In the genomic region with DNA sequence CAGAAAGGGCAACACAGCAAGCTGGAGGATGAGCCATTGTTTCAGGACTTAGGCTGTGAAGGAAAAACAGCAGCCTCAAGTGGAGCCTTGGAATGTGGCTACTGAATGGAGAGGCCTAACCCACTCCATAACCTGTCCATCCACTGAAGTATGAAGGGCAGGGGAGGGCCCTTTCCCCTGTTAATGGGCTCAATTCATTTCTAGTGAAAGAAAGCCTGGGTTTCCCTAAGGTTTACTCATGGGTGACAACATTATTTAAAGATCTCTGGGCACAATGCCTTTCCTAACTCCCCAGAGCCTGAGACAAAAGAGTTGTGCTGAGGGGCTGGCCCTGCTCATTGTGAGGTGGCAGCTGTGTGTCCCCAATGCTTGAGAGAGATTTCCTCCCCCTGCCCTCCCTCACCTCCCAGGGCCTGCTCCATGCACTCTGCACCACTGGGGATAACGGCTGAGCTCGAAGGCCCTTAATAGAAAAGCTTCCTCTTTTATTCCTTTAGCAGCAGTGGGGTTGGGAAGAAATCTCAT, we compare ENCODE assay signal across 12 cellular contexts.
DNase-seq lines count a peak whose midpoint lies in the region; ATAC-seq, FAIRE-seq and TF ChIP-seq lines count a peak whose summit lies in the region.
"Had no signal": no experiment of that assay in that cellular context is flagged by ENCODE, and none has a peak within 500 bp of the region (broad histone marks: within the 10 kb centered on the region; RNA-seq: fewer than 3 reads in every experiment).

No MANE protein-coding gene starts in this region.

- TF ChIP-seq CTCF in H1 (IDR thresholded peaks at IDR 0.05; ENCODE audit: control extremely low read depth in 1 of 3, insufficient read depth in 1 of 3, low read depth in 1 of 3, low read length in 3 of 3) = no peak
- no peak for TF ChIP-seq CTCF in neural progenitor cell (IDR thresholded peaks at IDR 0.05)
- TF ChIP-seq CTCF in HepG2 (CRISPR knock-in tag; IDR thresholded peaks at IDR 0.05) = no peak
- TF ChIP-seq CTCF in transverse colon (IDR thresholded peaks at IDR 0.05) = no peak

- H3K4me2 ChIP-seq in H1 (ENCODE audit: insufficient read depth in 1 of 2, low read depth in 2 of 2, low read length in 2 of 2) (peak overlapping the region in 1 of 2 experiments; percentile 3; a peak in 1 of 4 replicates), neural progenitor cell (peak overlapping the region; percentile 71), HepG2 (ENCODE audit: low read depth, low read length) (no peak overlapping the region)

- no peak overlapping the region for H2AK5ac ChIP-seq in H1 (ENCODE audit: low read depth, low read length)

- H3K56ac ChIP-seq in H1 (replicated peaks; ENCODE audit: insufficient read length, low read depth, low read length) = no peak overlapping the region

- TF ChIP-seq RAD21 in H1 (IDR thresholded peaks at IDR 0.05 in 1 of 2, conservative IDR thresholded peaks at IDR 0.05 in 1 of 2; ENCODE audit: low read depth in 2 of 2, low read length in 2 of 2) (no peak), HepG2 (CRISPR knock-in tag; IDR thresholded peaks at IDR 0.05) (no peak)

- TF ChIP-seq POLR2A in H1 (IDR thresholded peaks at IDR 0.05; ENCODE audit: control extremely low read depth in 1 of 2, low read depth in 2 of 2, low read length in 2 of 2) (no peak), HepG2 (IDR thresholded peaks at IDR 0.05; ENCODE audit: insufficient read depth in 1 of 2, low read depth in 2 of 2, low read length in 2 of 2) (no peak), transverse colon (IDR thresholded peaks at IDR 0.05) (no peak)

- FAIRE-seq in H1 (lab: Jason Lieb, UNC) (no peak), HepG2 (lab: Jason Lieb, UNC) (no peak)

- no peak overlapping the region for H4K8ac ChIP-seq in H1 (ENCODE audit: extremely low read depth, insufficient read depth, low read length)

- H3K79me2 ChIP-seq in H1 (ENCODE audit: control insufficient read depth in 1 of 2, insufficient read depth in 2 of 2, low read length in 2 of 2) (no peaks in the 10 kb centered on the region), neural progenitor cell (ENCODE audit: low read depth) (peaks cover 34% of the 10 kb centered on the region), HepG2 (ENCODE audit: insufficient read depth, low read length) (no peaks in the 10 kb centered on the region)

- intact Hi-C loops in HepG2 (cut with micrococcal nuclease; ENCODE audit: unreplicated experiment) = no loop called here
- intact Hi-C loops in transverse colon (cut with DNase I; ENCODE audit: low total_unique reads) = no loop called here

- H4K91ac ChIP-seq in H1 (replicated peaks; ENCODE audit: insufficient read length, low read length) = no peak overlapping the region

- no peak overlapping the region for H3K14ac ChIP-seq in H1 (ENCODE audit: insufficient read length)

- peak overlapping the region; percentile 99 for H3K27ac Mint-ChIP-seq in neural progenitor cell
- H3K27ac Mint-ChIP-seq in activated CD4-positive, alpha-beta memory T cell treated with anti-CD3 and anti-CD28 coated beads, Interleukin-2, amount 10 ng/mL, durations not matched to agents 7 days and 5 days = no peak overlapping the region

- H3K18ac ChIP-seq in H1 (ENCODE audit: extremely low read depth, low read length) = peak overlapping the region; percentile 3; the same call in 1 of the 2 replicates

- H3K79me1 ChIP-seq in H1 (ENCODE audit: low read depth, low read length) = no peaks in the 10 kb centered on the region

- H3K27me3 ChIP-seq in H1 (replicated peaks in 1 of 4; ENCODE audit: control insufficient read depth in 3 of 4, extremely low read depth in 1 of 4, insufficient read depth in 3 of 4, low read length in 3 of 4) (no peaks in the 10 kb centered on the region), neural progenitor cell (no peaks in the 10 kb centered on the region), HepG2 (ENCODE audit: control insufficient read depth in 1 of 2, insufficient read depth in 2 of 2, low read length in 2 of 2) (no peaks in the 10 kb centered on the region), transverse colon (no peaks in the 10 kb centered on the region)

- H2BK15ac ChIP-seq in H1 (ENCODE audit: low read length) = no peak overlapping the region

- no peak overlapping the region for H2BK120ac ChIP-seq in H1 (replicated peaks; ENCODE audit: low read depth, low read length)

- no peak for ATAC-seq in HepG2

- H2BK12ac ChIP-seq in H1 (ENCODE audit: low read depth, low read length) = no peak overlapping the region

- H3F3A ChIP-seq in neural progenitor cell (ENCODE audit: low read depth) = peaks cover 70% of the 10 kb centered on the region

- no TSS peak for BruUV-seq in HepG2 (replicated peaks; lab: Mats Ljungman, UMichigan)

- POLR2A ChIA-PET in H1 (lab: Charles Lee; ENCODE audit: partially characterized antibody) = interaction anchor here (1.4 kb wide), 1 partner anchor 17 kb away, joined by 6 read pairs; no protein-coding TSS in a partner anchor
- POLR2A ChIA-PET in HepG2 (lab: Yijun Ruan, JAX) = no interaction called here
- POLR2A ChIA-PET in activated CD4-positive, alpha-beta memory T cell treated with anti-CD3 and anti-CD28 coated beads, Interleukin-2, amount 10 ng/mL, durations not matched to agents 7 days and 5 days (lab: Charles Lee) = no interaction called here

- no peak overlapping the region for H4K5ac ChIP-seq in H1 (ENCODE audit: insufficient read length, low read depth, low read length)

- H3K4me3 Mint-ChIP-seq in neural progenitor cell = no peak overlapping the region
- no peak overlapping the region for H3K4me3 Mint-ChIP-seq in activated CD4-positive, alpha-beta memory T cell treated with anti-CD3 and anti-CD28 coated beads, Interleukin-2, amount 10 ng/mL, durations not matched to agents 7 days and 5 days

- no peaks in the 10 kb centered on the region; the same call in 1 of the 2 replicates for H3K23me2 ChIP-seq in H1 (ENCODE audit: low read depth, low read length)

- H4K20me1 ChIP-seq in H1 (replicated peaks in 1 of 2; ENCODE audit: control insufficient read depth in 1 of 2, insufficient read depth in 2 of 2, low read length in 2 of 2) (no peaks in the 10 kb centered on the region), neural progenitor cell (ENCODE audit: low read depth) (no peaks in the 10 kb centered on the region), HepG2 (ENCODE audit: insufficient read depth, low read length) (no peaks in the 10 kb centered on the region)

- in situ Hi-C loops in HepG2 (cut with HindIII; ENCODE audit: extremely low pct_ligation_motif_present, low pct_unique_long_range_greater_than_20kb) = no loop called here
- in situ Hi-C loops in transverse colon (cut with MboI; ENCODE audit: low pct_ligation_motif_present in 1 of 4, low pct_unique_long_range_greater_than_20kb in 1 of 4, low sequenced_read_pairs in 3 of 4) = no loop called here

- H3K4me3 ChIP-seq in H1 (ENCODE audit: extremely low read depth in 1 of 4, insufficient read depth in 2 of 4, low read depth in 3 of 4, low read length in 4 of 4) = no peak overlapping the region
- H3K4me3 ChIP-seq in neural progenitor cell = no peak overlapping the region
- no peak overlapping the region for H3K4me3 ChIP-seq in HepG2 (replicated peaks in 1 of 3; ENCODE audit: insufficient read depth in 1 of 3, low read depth in 2 of 3, low read length in 3 of 3)
- no peak overlapping the region for H3K4me3 ChIP-seq in transverse colon

- DNase-seq in DMS153 (lab: John Stamatoyannopoulos, UW) (peak; percentile 91), NCI-H1436 treated with DMSO at 0.1 percent for 48 hours (lab: John Stamatoyannopoulos, UW) (peak; percentile 44), H1 (ENCODE audit: low read depth in 1 of 2, low spot score in 2 of 2) (no peak), neural progenitor cell (ENCODE audit: low spot score) (peak; percentile 97), HepG2 (ENCODE audit: low spot score) (no peak), RKO (ENCODE audit: low spot score) (no peak), transverse colon (no peak)
- no peak for DNase-seq in activated CD4-positive, alpha-beta memory T cell treated with anti-CD3 and anti-CD28 coated beads, Interleukin-2, amount 10 ng/mL, durations not matched to agents 7 days and 5 days
- DNase-seq: activated gamma-delta T cell, NCI-H446 treated with DMSO at 0.1 percent for 48 hours, SHP77 had no signal

- H3K9me3 ChIP-seq in H1 (ENCODE audit: insufficient read depth in 2 of 2, low read depth in 1 of 2, low read length in 1 of 2) (no peaks in the 10 kb centered on the region), neural progenitor cell (ENCODE audit: low read depth) (no peaks in the 10 kb centered on the region), HepG2 (ENCODE audit: low read length) (no peaks in the 10 kb centered on the region), transverse colon (no peaks in the 10 kb centered on the region)

- no peak for TF ChIP-seq EP300 in H1 (IDR thresholded peaks at IDR 0.05; ENCODE audit: borderline replicate concordance in 1 of 2, low read depth in 2 of 2, low read length in 2 of 2)
- TF ChIP-seq EP300 in HepG2 (IDR thresholded peaks at IDR 0.05; ENCODE audit: low read depth in 2 of 2, low read length in 2 of 2) = no peak
- no peak for TF ChIP-seq EP300 in HepG2 (CRISPR knock-in tag; IDR thresholded peaks at IDR 0.05; ENCODE audit: borderline replicate concordance)
- no peak for TF ChIP-seq EP300 in transverse colon (IDR thresholded peaks at IDR 0.05; ENCODE audit: low read depth)

- H3K27ac ChIP-seq in H1 (ENCODE audit: low read depth, low read length) (peak overlapping the region; percentile 32; the same call in 1 of the 2 replicates), neural progenitor cell (peak overlapping the region; percentile 98), HepG2 (ENCODE audit: extremely low read length, insufficient read depth, low read length) (no peak overlapping the region), transverse colon (peak overlapping the region in 2 of 4 donors; percentile 10)
- H3K27ac ChIP-seq: C4-2B had no signal

- H3K4me1 ChIP-seq in H1 (replicated peaks in 1 of 4; ENCODE audit: control insufficient read depth in 3 of 4, insufficient read depth in 4 of 4, low read length in 3 of 4) (peaks cover 3 to 12% (median 9%) of the 10 kb centered on the region in 4 experiments; a peak in 6 of 7 replicates), neural progenitor cell (peaks cover 67% of the 10 kb centered on the region), HepG2 (ENCODE audit: insufficient read depth, low read length) (peaks cover 23% of the 10 kb centered on the region), transverse colon (peaks cover 7 to 26% (median 11%) of the 10 kb centered on the region in 4 donors)

- no peak overlapping the region for H3K4ac ChIP-seq in H1 (replicated peaks; ENCODE audit: insufficient read length, low read depth, low read length)

- H2BK5ac ChIP-seq in H1 (ENCODE audit: low read depth, low read length) = no peak overlapping the region

- no peaks in the 10 kb centered on the region for H3K36me3 Mint-ChIP-seq in neural progenitor cell
- no peaks in the 10 kb centered on the region for H3K36me3 Mint-ChIP-seq in activated CD4-positive, alpha-beta memory T cell treated with anti-CD3 and anti-CD28 coated beads, Interleukin-2, amount 10 ng/mL, durations not matched to agents 7 days and 5 days (ENCODE audit: low read depth)

- H3K9ac ChIP-seq in H1 (replicated peaks in 1 of 4; ENCODE audit: extremely low read depth in 1 of 4, low read depth in 3 of 4, low read length in 3 of 4) (no peak overlapping the region), neural progenitor cell (no peak overlapping the region), HepG2 (ENCODE audit: insufficient read depth, low read depth, low read length) (no peak overlapping the region)

- peak overlapping the region; percentile 62; the same call in 1 of the 2 replicates for H2AFZ ChIP-seq in H1 (ENCODE audit: low read length)
- no peak overlapping the region for H2AFZ ChIP-seq in neural progenitor cell (replicated peaks)
- H2AFZ ChIP-seq in HepG2 (ENCODE audit: low read length) = no peak overlapping the region

- 74% methylated on average over 2 of the region's 2 CpGs; no CpG with 5 or more reads in 1 of the 2 experiments for whole genome bisulfite sequencing in H1 (ENCODE audit: extremely low coverage in 1 of 2, insufficient coverage in 1 of 2, insufficient read length in 1 of 2, insufficient replicate concordance in 2 of 2, low coverage in 1 of 2, low lambda C conversion rate in 2 of 2, missing lambda C conversion rate in 1 of 2), 2 experiments
- 47% methylated on average over 2 of the region's 2 CpGs for WGBS in HepG2 (ENCODE audit: low lambda C conversion rate)
- WGBS in transverse colon (ENCODE audit: low coverage in 1 of 2), 2 donors = 81% methylated on average over 2 of the region's 2 CpGs; no CpG with 5 or more reads in 1 of the 2 donors

- no peak overlapping the region for H3K23ac ChIP-seq in H1 (ENCODE audit: insufficient read length)

- H3K36me3 ChIP-seq in H1 (ENCODE audit: control insufficient read depth in 2 of 4, insufficient read depth in 4 of 4, low read length in 3 of 4) (no peaks in the 10 kb centered on the region), neural progenitor cell (no peaks in the 10 kb centered on the region), HepG2 (replicated peaks in 1 of 2; ENCODE audit: control insufficient read depth in 1 of 2, insufficient read depth in 2 of 2, low read length in 2 of 2) (no peaks in the 10 kb centered on the region), transverse colon (no peaks in the 10 kb centered on the region)

- no peaks in the 10 kb centered on the region for H3K9me3 Mint-ChIP-seq in neural progenitor cell
- no peaks in the 10 kb centered on the region for H3K9me3 Mint-ChIP-seq in activated CD4-positive, alpha-beta memory T cell treated with anti-CD3 and anti-CD28 coated beads, Interleukin-2, amount 10 ng/mL, durations not matched to agents 7 days and 5 days

- no peak overlapping the region for H2BK20ac ChIP-seq in H1 (ENCODE audit: low read length)

- peaks cover 62% of the 10 kb centered on the region for H3K4me1 Mint-ChIP-seq in neural progenitor cell
- peaks cover 18% of the 10 kb centered on the region for H3K4me1 Mint-ChIP-seq in activated CD4-positive, alpha-beta memory T cell treated with anti-CD3 and anti-CD28 coated beads, Interleukin-2, amount 10 ng/mL, durations not matched to agents 7 days and 5 days

- H3K27me3 Mint-ChIP-seq in neural progenitor cell (ENCODE audit: insufficient read depth, low read depth) = peaks cover 7% of the 10 kb centered on the region
- H3K27me3 Mint-ChIP-seq in activated CD4-positive, alpha-beta memory T cell treated with anti-CD3 and anti-CD28 coated beads, Interleukin-2, amount 10 ng/mL, durations not matched to agents 7 days and 5 days = no peaks in the 10 kb centered on the region

- CTCF ChIA-PET in H1 (lab: Charles Lee; ENCODE audit: partially characterized antibody) = interaction anchor here (0.6 to 3.2 kb wide), 9 partner anchors 14 to 405 kb away, joined by 3 to 24 read pairs (median 3); no protein-coding TSS in a partner anchor
- CTCF ChIA-PET in HepG2 (lab: Yijun Ruan, JAX; ENCODE audit: low intra/inter-chr PET ratio, low total read pairs) = no interaction called here
- CTCF ChIA-PET in activated CD4-positive, alpha-beta memory T cell treated with anti-CD3 and anti-CD28 coated beads, Interleukin-2, amount 10 ng/mL, durations not matched to agents 7 days and 5 days (lab: Charles Lee) = interaction anchor here (1.7 kb wide), 1 partner anchor 19 kb away, joined by 5 read pairs; no protein-coding TSS in a partner anchor

Comparison
In these comparisons a context has a peak if more than half of its experiments do, and no peak if none do; other contexts are left out.
1. DNase-seq: peak in DMS153 (single experiment), NCI-H1436 treated with DMSO at 0.1 percent for 48 hours (single experiment) and neural progenitor cell (single experiment); none in H1 (0 of 2), HepG2 (single experiment), activated CD4-positive, alpha-beta memory T cell treated with anti-CD3 and anti-CD28 coated beads, Interleukin-2, amount 10 ng/mL, durations not matched to agents 7 days and 5 days (single experiment), RKO (single experiment) and transverse colon (single experiment).